ENCODE assay signal across 1 cellular context in the genomic region with DNA sequence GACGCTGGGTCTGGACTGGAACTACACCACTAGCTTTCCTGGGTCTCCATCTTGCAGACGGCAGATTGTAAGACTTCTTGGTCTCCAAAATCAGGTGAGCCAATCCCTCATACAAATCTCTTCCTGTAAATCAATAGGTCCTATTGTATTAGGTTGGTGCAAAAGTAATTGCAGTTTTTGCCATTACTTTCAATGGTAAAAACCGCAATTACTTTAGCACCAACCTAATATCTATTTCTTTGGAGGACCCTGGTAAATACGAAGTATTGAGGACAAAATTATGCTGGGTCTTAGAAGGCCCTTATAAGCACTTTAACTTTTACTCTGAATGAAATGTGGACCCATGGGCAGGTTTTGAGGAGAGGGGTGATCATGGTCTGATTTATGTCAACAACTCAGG.
TF ChIP-seq lines count a peak whose summit lies in the region.

No MANE protein-coding gene starts in this region.

TF ChIP-seq in HepG2, 621 proteins besides CTCF, POLR2A, EP300 and RAD21 (continued from another document):
- no peak for TF ChIP-seq ARID4A (CRISPR knock-in tag; IDR thresholded peaks at IDR 0.05; ENCODE audit: borderline replicate concordance)
